Comparison of ENCODE assay signal across 1 cellular context in the genomic region with DNA sequence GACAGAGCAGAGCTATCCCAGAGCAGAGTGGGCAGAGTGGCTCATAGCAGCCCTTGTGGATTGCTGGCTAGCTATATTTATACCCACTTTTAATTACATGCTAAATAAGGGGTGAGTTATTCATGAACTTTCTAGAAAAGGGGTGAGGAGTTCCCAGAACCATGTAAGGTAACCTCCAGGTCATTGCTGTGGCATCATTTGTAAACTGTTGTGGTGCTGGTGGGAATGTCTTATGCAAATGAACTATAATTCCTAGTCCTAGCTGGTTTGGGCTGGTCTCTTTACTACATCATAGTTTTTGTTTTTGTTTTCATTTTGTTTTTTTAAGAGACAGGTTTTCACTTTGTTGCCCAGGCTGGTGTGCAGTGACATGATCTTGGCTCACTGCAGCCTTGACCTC.
TF ChIP-seq lines count a peak whose summit lies in the region.

No MANE protein-coding gene starts in this region.

TF ChIP-seq in K562, 482 proteins besides CTCF, POLR2A, EP300 and RAD21 (continued from another document):
- TF ChIP-seq ZHX1 (conservative IDR thresholded peaks at IDR 0.05; ENCODE audit: low read length): no peak
- no peak for TF ChIP-seq SMAD1 (IDR thresholded peaks at IDR 0.05; ENCODE audit: low read depth, low read length, partially characterized antibody)
- no peak for TF ChIP-seq ZNF561 (CRISPR knock-in tag; conservative IDR thresholded peaks at IDR 0.05)
- no peak for TF ChIP-seq PATZ1 (CRISPR knock-in tag; IDR thresholded peaks at IDR 0.05; ENCODE audit: borderline replicate concordance)
- no peak for TF ChIP-seq ZNF696 (CRISPR knock-in tag; conservative IDR thresholded peaks at IDR 0.05)
- TF ChIP-seq SRSF7 (optimal IDR thresholded peaks at IDR 0.05; ENCODE audit: low read depth, low read length): no peak
- TF ChIP-seq ZFP30 (CRISPR knock-in tag; IDR thresholded peaks at IDR 0.05; ENCODE audit: borderline replicate concordance): no peak
- TF ChIP-seq, protein P1, sequence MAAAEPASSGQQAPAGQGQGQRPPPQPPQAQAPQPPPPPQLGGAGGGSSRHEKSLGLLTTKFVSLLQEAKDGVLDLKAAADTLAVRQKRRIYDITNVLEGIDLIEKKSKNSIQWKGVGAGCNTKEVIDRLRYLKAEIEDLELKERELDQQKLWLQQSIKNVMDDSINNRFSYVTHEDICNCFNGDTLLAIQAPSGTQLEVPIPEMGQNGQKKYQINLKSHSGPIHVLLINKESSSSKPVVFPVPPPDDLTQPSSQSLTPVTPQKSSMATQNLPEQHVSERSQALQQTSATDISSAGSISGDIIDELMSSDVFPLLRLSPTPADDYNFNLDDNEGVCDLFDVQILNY (CRISPR knock-in tag; IDR thresholded peaks at IDR 0.05): no peak
- TF ChIP-seq JUND (IDR thresholded peaks at IDR 0.05; ENCODE audit: borderline replicate concordance, low read depth, low read length): no peak
- TF ChIP-seq JUND (tag; IDR thresholded peaks at IDR 0.05; ENCODE audit: borderline replicate concordance, low read depth, low read length): no peak
- TF ChIP-seq SIRT6 (IDR thresholded peaks at IDR 0.05; ENCODE audit: low read depth, low read length): no peak
- TF ChIP-seq, protein P2, sequence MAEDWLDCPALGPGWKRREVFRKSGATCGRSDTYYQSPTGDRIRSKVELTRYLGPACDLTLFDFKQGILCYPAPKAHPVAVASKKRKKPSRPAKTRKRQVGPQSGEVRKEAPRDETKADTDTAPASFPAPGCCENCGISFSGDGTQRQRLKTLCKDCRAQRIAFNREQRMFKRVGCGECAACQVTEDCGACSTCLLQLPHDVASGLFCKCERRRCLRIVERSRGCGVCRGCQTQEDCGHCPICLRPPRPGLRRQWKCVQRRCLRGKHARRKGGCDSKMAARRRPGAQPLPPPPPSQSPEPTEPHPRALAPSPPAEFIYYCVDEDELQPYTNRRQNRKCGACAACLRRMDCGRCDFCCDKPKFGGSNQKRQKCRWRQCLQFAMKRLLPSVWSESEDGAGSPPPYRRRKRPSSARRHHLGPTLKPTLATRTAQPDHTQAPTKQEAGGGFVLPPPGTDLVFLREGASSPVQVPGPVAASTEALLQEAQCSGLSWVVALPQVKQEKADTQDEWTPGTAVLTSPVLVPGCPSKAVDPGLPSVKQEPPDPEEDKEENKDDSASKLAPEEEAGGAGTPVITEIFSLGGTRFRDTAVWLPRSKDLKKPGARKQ (CRISPR knock-in tag; IDR thresholded peaks at IDR 0.05): no peak
- no peak; the same call in 1 of the 2 replicates for TF ChIP-seq ZNF316 (IDR thresholded peaks at IDR 0.05)
- TF ChIP-seq FOXJ3 (CRISPR knock-in tag; IDR thresholded peaks at IDR 0.05): 0 out of 2 replicates have a peak, but pooled peaks have one; percentile 16
- no peak for TF ChIP-seq SRSF3 (IDR thresholded peaks at IDR 0.05; ENCODE audit: insufficient read depth, low read length)
- no peak for TF ChIP-seq ZBTB9 (CRISPR knock-in tag; IDR thresholded peaks at IDR 0.05)
- TF ChIP-seq ATF7 (IDR thresholded peaks at IDR 0.05): no peak
- TF ChIP-seq ZBTB12 (CRISPR knock-in tag; IDR thresholded peaks at IDR 0.05): no peak
- TF ChIP-seq POLR3G (IDR thresholded peaks at IDR 0.05; ENCODE audit: extremely low read depth, insufficient read length, insufficient replicate concordance): no peak
- TF ChIP-seq ZNF384 (IDR thresholded peaks at IDR 0.05; ENCODE audit: low read depth, low read length): 0 out of 2 replicates have a peak, but pooled peaks have one; percentile 7
- TF ChIP-seq STAT5B (CRISPR knock-in tag; IDR thresholded peaks at IDR 0.05): no peak
- TF ChIP-seq TAF9B (IDR thresholded peaks at IDR 0.05; ENCODE audit: partially characterized antibody): no peak
- no peak for TF ChIP-seq NBN (IDR thresholded peaks at IDR 0.05; ENCODE audit: low read depth)
- TF ChIP-seq, protein P3, sequence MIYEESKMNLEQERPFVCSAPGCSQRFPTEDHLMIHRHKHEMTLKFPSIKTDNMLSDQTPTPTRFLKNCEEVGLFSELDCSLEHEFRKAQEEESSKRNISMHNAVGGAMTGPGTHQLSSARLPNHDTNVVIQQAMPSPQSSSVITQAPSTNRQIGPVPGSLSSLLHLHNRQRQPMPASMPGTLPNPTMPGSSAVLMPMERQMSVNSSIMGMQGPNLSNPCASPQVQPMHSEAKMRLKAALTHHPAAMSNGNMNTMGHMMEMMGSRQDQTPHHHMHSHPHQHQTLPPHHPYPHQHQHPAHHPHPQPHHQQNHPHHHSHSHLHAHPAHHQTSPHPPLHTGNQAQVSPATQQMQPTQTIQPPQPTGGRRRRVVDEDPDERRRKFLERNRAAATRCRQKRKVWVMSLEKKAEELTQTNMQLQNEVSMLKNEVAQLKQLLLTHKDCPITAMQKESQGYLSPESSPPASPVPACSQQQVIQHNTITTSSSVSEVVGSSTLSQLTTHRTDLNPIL (CRISPR knock-in tag; IDR thresholded peaks at IDR 0.05): no peak
- TF ChIP-seq ZKSCAN8 (CRISPR knock-in tag; IDR thresholded peaks at IDR 0.05): no peak
- no peak for TF ChIP-seq ZNF740 (CRISPR knock-in tag; IDR thresholded peaks at IDR 0.05)
- no peak for TF ChIP-seq ZNF740 (tag; IDR thresholded peaks at IDR 0.05)
- no peak for TF ChIP-seq ZNF780A (CRISPR knock-in tag; IDR thresholded peaks at IDR 0.05)
- TF ChIP-seq EHMT2 (IDR thresholded peaks at IDR 0.05): no peak
- TF ChIP-seq CAMTA2 (CRISPR knock-in tag; conservative IDR thresholded peaks at IDR 0.05): no peak
- TF ChIP-seq SMARCA5 (IDR thresholded peaks at IDR 0.05): peak; percentile 47; the same call in 1 of the 2 replicates
- TF ChIP-seq ETS1 (conservative IDR thresholded peaks at IDR 0.05; ENCODE audit: control insufficient read depth, low read depth, low read length): no peak
- TF ChIP-seq MEF2D (tag; conservative IDR thresholded peaks at IDR 0.05; ENCODE audit: low read depth): no peak
